ENCODE assay signal across 31 cellular contexts in the genomic region with DNA sequence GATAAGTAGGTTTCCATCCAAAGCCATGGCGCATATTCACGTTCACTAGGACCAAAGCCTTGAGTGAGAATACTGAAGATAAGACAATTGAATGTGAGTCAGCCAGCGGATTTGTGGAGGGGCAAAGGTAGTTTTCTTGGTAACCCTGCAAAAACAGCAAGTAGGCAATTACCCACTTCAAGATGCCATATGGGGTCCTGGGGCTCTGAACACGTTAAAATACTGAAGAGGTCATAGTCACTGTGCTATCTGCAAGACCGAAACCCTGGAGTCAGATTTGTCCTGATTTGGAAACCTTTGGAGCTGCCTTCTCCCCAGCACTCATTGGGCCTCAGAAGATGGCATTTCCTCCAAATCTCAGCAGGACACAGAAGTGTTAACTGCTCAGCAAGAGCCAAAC.
"Had no signal": no experiment of that assay in that cellular context is flagged by ENCODE, and none has a peak within 500 bp of the region (broad histone marks: within the 10 kb centered on the region; RNA-seq: fewer than 3 reads in every experiment).

No MANE protein-coding gene starts in this region.

- H3K27me3 ChIP-seq: MG63 had no signal

- H3K9me3 ChIP-seq: MG63 had no signal

- H3K4me3 ChIP-seq: MG63 had no signal

- H3K36me3 ChIP-seq: MG63 had no signal

- DNase-seq: Karpas-422, Kasumi-1, MG63, MM.1S, MV-4-11, NCI-H1048, NCI-H1092, NCI-H1092 treated with DMSO at 0.1 percent for 48 hours, NCI-H1105, NCI-H1105 treated with DMSO at 0.1 percent for 48 hours, NCI-H1417, NCI-H1417 treated with DMSO at 0.1 percent for 48 hours, NCI-H1436, NCI-H1436 treated with DMSO at 0.1 percent for 48 hours, NCI-H1694, NCI-H1694 treated with DMSO at 0.1 percent for 48 hours, NCI-H187, NCI-H187 treated with DMSO at 0.1 percent for 48 hours, NCI-H1930, NCI-H2029, NCI-H2029 treated with DMSO at 0.1 percent for 48 hours, NCI-H2081, NCI-H2081 treated with DMSO at 0.1 percent for 48 hours, NCI-H2107, NCI-H2171, NCI-H2171 treated with DMSO at 0.1 percent for 48 hours, NCI-H2227 treated with DMSO at 0.1 percent for 48 hours, NCI-H226, NCI-H446 treated with DMSO at 0.1 percent for 48 hours, NCI-H510A, NCI-H510A treated with DMSO at 0.1 percent for 48 hours had no signal
